26 cellular contexts compared by ENCODE assay signal in genomic region chr1:2166695-2167094, GRCh38.
"Had no signal": no experiment of that assay in that cellular context is flagged by ENCODE, and none has a peak within 500 bp of the region (broad histone marks: within the 10 kb centered on the region; RNA-seq: fewer than 3 reads in every experiment).

No MANE protein-coding gene starts in this region.

- H3K4me1 ChIP-seq: heart left ventricle, left lung, pancreas, prostate gland, suprapubic skin, tibial artery had no signal

- H3K27ac ChIP-seq: heart left ventricle, left lung, pancreas, prostate gland, skin epidermis, suprapubic skin, thoracic aorta, tibial artery had no signal

- H3K4me3 ChIP-seq: heart left ventricle, left lung, lung, pancreas, prostate gland, skin epidermis, suprapubic skin, thoracic aorta, tibial artery had no signal

- FAIRE-seq: islet of Langerhans, kidney, pancreas, urothelium cell line had no signal

- ATAC-seq: heart left ventricle; left colon; left lung; natural killer cell; pancreas; right cardiac atrium; sciatic nerve; stimulated activated effector memory CD8-positive, alpha-beta T cell treated with anti-CD3 and anti-CD28 coated beads, Interleukin-12 subunit alpha, Interleukin-12 subunit beta, amount 100 ng/mL, for 72 hours had no signal

- H3K9me3 ChIP-seq: heart left ventricle, pancreas, prostate gland, suprapubic skin, thoracic aorta, tibial artery had no signal

- H3K36me3 ChIP-seq: heart left ventricle, pancreas, prostate gland, suprapubic skin, thoracic aorta had no signal

- H3K27me3 ChIP-seq: heart left ventricle, left lung, pancreas, suprapubic skin had no signal

- DNase-seq: heart left ventricle; hypothalamus; immature natural killer cell; kidney; left colon; left lung; naive B cell; natural killer cell; nephron progenitor cell; nucleus accumbens; posterior cingulate gyrus; retina; stimulated activated CD4-positive, alpha-beta T cell treated with anti-CD3 and anti-CD28 coated beads, Interleukin-4, amount 100 ng/mL, for 24 hours; stimulated activated naive CD4-positive, alpha-beta T cell; tibial artery had no signal
